In the genomic region with DNA sequence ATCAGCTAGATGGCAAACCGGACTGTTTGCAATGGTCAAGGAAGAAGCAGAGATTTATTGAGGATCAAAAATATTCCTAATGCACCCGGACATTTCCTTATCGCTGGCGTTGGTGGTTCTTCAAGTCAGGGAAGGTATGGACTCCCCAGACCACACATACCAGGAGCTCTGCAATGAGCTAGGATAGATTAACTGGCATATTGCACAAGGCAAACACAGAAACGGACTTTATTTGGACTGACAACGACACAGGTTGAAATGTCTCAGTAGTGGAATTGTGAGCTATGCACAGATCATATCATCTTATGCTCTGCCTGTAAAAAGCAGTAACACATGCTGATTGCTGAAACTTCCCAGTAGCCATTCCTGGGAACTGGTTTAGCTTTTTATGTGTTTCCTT, we compare ENCODE assay signal across 14 cellular contexts. TPM values are rescaled to one million over a fixed set of nuclear protein-coding genes. Genes with fewer than 3 reads are reported as not detected.
DNase-seq lines count a peak whose midpoint lies in the region; ATAC-seq and TF ChIP-seq lines count a peak whose summit lies in the region.
"Had no signal": no experiment of that assay in that cellular context is flagged by ENCODE, and none has a peak within 500 bp of the region (broad histone marks: within the 10 kb centered on the region; RNA-seq: fewer than 3 reads in every experiment).

No MANE protein-coding gene starts in this region.

- ATAC-seq in Right ventricle myocardium superior (ENCODE audit: poor library complexity), result no peak
- no peak for ATAC-seq in GM21825 (IDR thresholded peaks at IDR 0.05; ENCODE audit: unreplicated experiment)
- ATAC-seq: foreskin keratinocyte had no signal

- H3K27ac ChIP-seq in left ventricle myocardium inferior (replicated peaks), result peak overlapping the region; percentile 57
- peak overlapping the region; percentile 51 to 71 (median 63) for H3K27ac ChIP-seq in esophagus muscularis mucosa (replicated peaks in 1 of 4)
- no peak overlapping the region for H3K27ac ChIP-seq in neural progenitor cell
- no peak overlapping the region for H3K27ac ChIP-seq in vagina
- H3K27ac ChIP-seq in neuronal stem cell (replicated peaks; ENCODE audit: low read length), result no peak overlapping the region
- H3K27ac ChIP-seq: foreskin keratinocyte had no signal

- no peaks in the 10 kb centered on the region for H3K79me2 ChIP-seq in neural progenitor cell (ENCODE audit: low read depth)

- peaks cover 2% of the 10 kb centered on the region for H3K9me3 Mint-ChIP-seq in neural progenitor cell
- H3K9me3 Mint-ChIP-seq: activated T-helper 2 cell treated with anti-CD3 and anti-CD28 coated beads, Interferon-gamma antibody, Interleukin-2, Interleukin-4, amounts not matched to agents 10 μg/mL and 5 μg/mL and 100 μg/mL, durations not matched to agents 14 hours and 24 hours and 36 hours had no signal

- H3K9me3 ChIP-seq in left ventricle myocardium inferior (replicated peaks), result no peaks in the 10 kb centered on the region
- H3K9me3 ChIP-seq in esophagus muscularis mucosa, result no peaks in the 10 kb centered on the region
- no peaks in the 10 kb centered on the region for H3K9me3 ChIP-seq in neural progenitor cell (ENCODE audit: low read depth)
- no peaks in the 10 kb centered on the region for H3K9me3 ChIP-seq in vagina
- no peaks in the 10 kb centered on the region for H3K9me3 ChIP-seq in neuronal stem cell (replicated peaks in 1 of 2; ENCODE audit: control insufficient read depth in 2 of 2, insufficient read depth in 1 of 2, low read depth in 1 of 2, low read length in 2 of 2)

- H3K4me3 ChIP-seq in left ventricle myocardium inferior, result peak overlapping the region; percentile 71
- H3K4me3 ChIP-seq in esophagus muscularis mucosa, result peak overlapping the region; percentile 56 to 63 (median 59)
- H3K4me3 ChIP-seq in neural progenitor cell, result peak overlapping the region; percentile 59
- H3K4me3 ChIP-seq in vagina, result peak overlapping the region; percentile 42 to 47
- no peak overlapping the region for H3K4me3 ChIP-seq in neuronal stem cell (ENCODE audit: low read length in 2 of 2)
- H3K4me3 ChIP-seq: lung had no signal

- H2AK5ac ChIP-seq in neuronal stem cell (ENCODE audit: low read depth, low read length), result no peak overlapping the region

- no peak overlapping the region for H3K4ac ChIP-seq in neuronal stem cell (ENCODE audit: low read length)

- whole genome bisulfite sequencing in esophagus muscularis mucosa, result 64% methylated on average over 6 of the region's 6 CpGs
- no CpG with 5 or more reads among the region's 6 CpGs for WGBS in neuronal stem cell (ENCODE audit: extremely low coverage in 2 of 2, insufficient read length in 2 of 2, insufficient replicate concordance in 1 of 2), 2 donors

- intact Hi-C loops in left ventricle myocardium inferior (cut with micrococcal nuclease) (no loop called here), Right ventricle myocardium superior (cut with DNase I) (no loop called here), esophagus muscularis mucosa (cut with DNase I) (no loop called here), vagina (cut with DNase I) (no loop called here)

- H3K36me3 Mint-ChIP-seq in neural progenitor cell, result no peaks in the 10 kb centered on the region

- TF ChIP-seq EP300 in esophagus muscularis mucosa (IDR thresholded peaks at IDR 0.05), result no peak

- no peak overlapping the region for H3K18ac ChIP-seq in neuronal stem cell (ENCODE audit: low read length)

- H3K9ac ChIP-seq in neural progenitor cell (no peak overlapping the region), neuronal stem cell (ENCODE audit: low read depth, low read length, poor library complexity) (no peak overlapping the region)

- H3K4me1 Mint-ChIP-seq in neural progenitor cell, result peaks cover 3% of the 10 kb centered on the region

- no peak overlapping the region for H2BK15ac ChIP-seq in neuronal stem cell (ENCODE audit: low read length)

- no peak overlapping the region for H3K23ac ChIP-seq in neuronal stem cell (ENCODE audit: low read depth, low read length, poor library complexity)

- TF ChIP-seq CTCF in left ventricle myocardium inferior (IDR thresholded peaks at IDR 0.05; ENCODE audit: borderline replicate concordance) (no peak), esophagus muscularis mucosa (IDR thresholded peaks at IDR 0.05) (no peak), neural progenitor cell (IDR thresholded peaks at IDR 0.05) (no peak), vagina (IDR thresholded peaks at IDR 0.05) (no peak)

- no peaks in the 10 kb centered on the region for H3K27me3 Mint-ChIP-seq in neural progenitor cell (ENCODE audit: insufficient read depth, low read depth)

- in situ Hi-C loops in ACHN (cut with HindIII; ENCODE audit: low pct_ligation_motif_present, low pct_unique_long_range_greater_than_20kb, low sequenced_read_pairs), result no loop called here

- H2BK12ac ChIP-seq in neuronal stem cell (ENCODE audit: low read length), result no peak overlapping the region

- H2AFZ ChIP-seq in neural progenitor cell (replicated peaks), result no peak overlapping the region
- no peak overlapping the region for H2AFZ ChIP-seq in neuronal stem cell (ENCODE audit: low read length)

- H3K36me3 ChIP-seq in left ventricle myocardium inferior (no peaks in the 10 kb centered on the region), esophagus muscularis mucosa (no peaks in the 10 kb centered on the region), neural progenitor cell (no peaks in the 10 kb centered on the region), vagina (no peaks in the 10 kb centered on the region), neuronal stem cell (replicated peaks in 1 of 2; ENCODE audit: control insufficient read depth in 2 of 2, insufficient read depth in 2 of 2, low read length in 2 of 2) (no peaks in the 10 kb centered on the region)

- no peak for TF ChIP-seq POLR2A in esophagus muscularis mucosa (IDR thresholded peaks at IDR 0.05; ENCODE audit: low read depth)
- no peak for TF ChIP-seq POLR2A in vagina (IDR thresholded peaks at IDR 0.05)

- no peak overlapping the region for H3K27ac Mint-ChIP-seq in neural progenitor cell
- H3K27ac Mint-ChIP-seq: activated T-helper 2 cell treated with anti-CD3 and anti-CD28 coated beads, Interferon-gamma antibody, Interleukin-2, Interleukin-4, amounts not matched to agents 10 μg/mL and 5 μg/mL and 100 μg/mL, durations not matched to agents 14 hours and 24 hours and 36 hours had no signal

- H3K4me3 Mint-ChIP-seq in neural progenitor cell, result peak overlapping the region; percentile 94

- no peaks in the 10 kb centered on the region for H3K27me3 ChIP-seq in left ventricle myocardium inferior (ENCODE audit: low read depth)
- H3K27me3 ChIP-seq in esophagus muscularis mucosa, result no peaks in the 10 kb centered on the region
- H3K27me3 ChIP-seq in neural progenitor cell, result peaks cover 23% of the 10 kb centered on the region
- no peaks in the 10 kb centered on the region for H3K27me3 ChIP-seq in vagina
- peaks cover 0 to 9% (median 0%) of the 10 kb centered on the region in 3 experiments for H3K27me3 ChIP-seq in neuronal stem cell (ENCODE audit: control insufficient read depth in 3 of 3, insufficient read depth in 3 of 3, low read depth in 1 of 3, low read length in 3 of 3)

- no peaks in the 10 kb centered on the region for H3K79me1 ChIP-seq in neuronal stem cell (ENCODE audit: low read depth, low read length)

- no peak overlapping the region for H2BK5ac ChIP-seq in neuronal stem cell (ENCODE audit: low read length)

- no peak overlapping the region for H3K14ac ChIP-seq in neuronal stem cell (ENCODE audit: low read length)

- H4K8ac ChIP-seq in neuronal stem cell (ENCODE audit: low read depth, low read length), result no peak overlapping the region

- no peaks in the 10 kb centered on the region for H4K20me1 ChIP-seq in neural progenitor cell (ENCODE audit: low read depth)

- no peaks in the 10 kb centered on the region for H3F3A ChIP-seq in neural progenitor cell (ENCODE audit: low read depth)

- DNase-seq in left ventricle myocardium inferior (no peak), Right ventricle myocardium superior (no peak), esophagus muscularis mucosa (ENCODE audit: extremely low spot score) (no peak), neural progenitor cell (ENCODE audit: low spot score) (no peak), vagina (ENCODE audit: extremely low spot score in 2 of 2) (no peak), neuronal stem cell (ENCODE audit: low spot score) (no peak), ACHN (no peak)
- DNase-seq: AML-193, foreskin keratinocyte, HCEC 1CT, small intestine had no signal

- H2BK120ac ChIP-seq in neuronal stem cell (ENCODE audit: low read depth, low read length), result no peak overlapping the region

- peaks cover 6% of the 10 kb centered on the region for H3K4me1 ChIP-seq in left ventricle myocardium inferior
- H3K4me1 ChIP-seq in esophagus muscularis mucosa, result peaks cover 5 to 14% (median 13%) of the 10 kb centered on the region in 4 donors
- no peaks in the 10 kb centered on the region for H3K4me1 ChIP-seq in neural progenitor cell
- peaks cover 4% of the 10 kb centered on the region for H3K4me1 ChIP-seq in vagina
- peaks cover 2% of the 10 kb centered on the region in 2 donors for H3K4me1 ChIP-seq in neuronal stem cell (ENCODE audit: control insufficient read depth in 2 of 2, insufficient read depth in 1 of 2, low read depth in 1 of 2, low read length in 2 of 2)
- H3K4me1 ChIP-seq: foreskin keratinocyte had no signal

- H4K91ac ChIP-seq in neuronal stem cell (ENCODE audit: low read depth, low read length, poor library complexity), result no peak overlapping the region

- peak overlapping the region; percentile 77 for H3K4me2 ChIP-seq in neural progenitor cell
- no peak overlapping the region for H3K4me2 ChIP-seq in neuronal stem cell (ENCODE audit: insufficient read depth, low read length, poor library complexity, severe bottlenecking)

RNA-seq across cellular contexts. Expression of a gene that starts 1.7 kb away (rescaled TPM):
- total RNA-seq in left ventricle myocardium inferior (14.8 TPM), Right ventricle myocardium superior (26.6 TPM), esophagus muscularis mucosa (10 to 100 TPM; 11.6 to 53.8 (median 45.2) TPM), neural progenitor cell (ENCODE audit: low replicate concordance) (8.6 and 12.7 TPM in 2 replicates), vagina (38.5 TPM)
- 30.9 TPM for polyA plus RNA-seq in neuronal stem cell (2013, experiment 1 of 2)
- polyA plus RNA-seq in neuronal stem cell (2013, experiment 2 of 2), result 30.5 TPM
- total RNA-seq: activated T-helper 2 cell treated with anti-CD3 and anti-CD28 coated beads, Interferon-gamma antibody, Interleukin-2, Interleukin-4, amounts not matched to agents 10 μg/mL and 5 μg/mL and 100 μg/mL, durations not matched to agents 14 hours and 24 hours and 36 hours had no signal

Comparison
In these comparisons a context has a peak if more than half of its experiments do, and no peak if none do; other contexts are left out.
1. H3K27ac ChIP-seq: peak in left ventricle myocardium inferior (single experiment) and esophagus muscularis mucosa (4 of 4); none in neural progenitor cell (single experiment), vagina (single experiment) and neuronal stem cell (single experiment).
2. H3K4me3 ChIP-seq: peak in left ventricle myocardium inferior (single experiment), esophagus muscularis mucosa (4 of 4), neural progenitor cell (single experiment) and vagina (2 of 2); none in neuronal stem cell (0 of 2).